In genomic region chr1:248853023-248853422, GRCh38 we compare ENCODE assay signal across 1 cellular context.
TF ChIP-seq lines count a peak whose summit lies in the region.

No MANE protein-coding gene starts in this region.

TF ChIP-seq in K562, 482 proteins besides CTCF, POLR2A, EP300 and RAD21:
- TF ChIP-seq MTA1 (IDR thresholded peaks at IDR 0.05; ENCODE audit: borderline replicate concordance) = no peak
- TF ChIP-seq, protein P1, sequence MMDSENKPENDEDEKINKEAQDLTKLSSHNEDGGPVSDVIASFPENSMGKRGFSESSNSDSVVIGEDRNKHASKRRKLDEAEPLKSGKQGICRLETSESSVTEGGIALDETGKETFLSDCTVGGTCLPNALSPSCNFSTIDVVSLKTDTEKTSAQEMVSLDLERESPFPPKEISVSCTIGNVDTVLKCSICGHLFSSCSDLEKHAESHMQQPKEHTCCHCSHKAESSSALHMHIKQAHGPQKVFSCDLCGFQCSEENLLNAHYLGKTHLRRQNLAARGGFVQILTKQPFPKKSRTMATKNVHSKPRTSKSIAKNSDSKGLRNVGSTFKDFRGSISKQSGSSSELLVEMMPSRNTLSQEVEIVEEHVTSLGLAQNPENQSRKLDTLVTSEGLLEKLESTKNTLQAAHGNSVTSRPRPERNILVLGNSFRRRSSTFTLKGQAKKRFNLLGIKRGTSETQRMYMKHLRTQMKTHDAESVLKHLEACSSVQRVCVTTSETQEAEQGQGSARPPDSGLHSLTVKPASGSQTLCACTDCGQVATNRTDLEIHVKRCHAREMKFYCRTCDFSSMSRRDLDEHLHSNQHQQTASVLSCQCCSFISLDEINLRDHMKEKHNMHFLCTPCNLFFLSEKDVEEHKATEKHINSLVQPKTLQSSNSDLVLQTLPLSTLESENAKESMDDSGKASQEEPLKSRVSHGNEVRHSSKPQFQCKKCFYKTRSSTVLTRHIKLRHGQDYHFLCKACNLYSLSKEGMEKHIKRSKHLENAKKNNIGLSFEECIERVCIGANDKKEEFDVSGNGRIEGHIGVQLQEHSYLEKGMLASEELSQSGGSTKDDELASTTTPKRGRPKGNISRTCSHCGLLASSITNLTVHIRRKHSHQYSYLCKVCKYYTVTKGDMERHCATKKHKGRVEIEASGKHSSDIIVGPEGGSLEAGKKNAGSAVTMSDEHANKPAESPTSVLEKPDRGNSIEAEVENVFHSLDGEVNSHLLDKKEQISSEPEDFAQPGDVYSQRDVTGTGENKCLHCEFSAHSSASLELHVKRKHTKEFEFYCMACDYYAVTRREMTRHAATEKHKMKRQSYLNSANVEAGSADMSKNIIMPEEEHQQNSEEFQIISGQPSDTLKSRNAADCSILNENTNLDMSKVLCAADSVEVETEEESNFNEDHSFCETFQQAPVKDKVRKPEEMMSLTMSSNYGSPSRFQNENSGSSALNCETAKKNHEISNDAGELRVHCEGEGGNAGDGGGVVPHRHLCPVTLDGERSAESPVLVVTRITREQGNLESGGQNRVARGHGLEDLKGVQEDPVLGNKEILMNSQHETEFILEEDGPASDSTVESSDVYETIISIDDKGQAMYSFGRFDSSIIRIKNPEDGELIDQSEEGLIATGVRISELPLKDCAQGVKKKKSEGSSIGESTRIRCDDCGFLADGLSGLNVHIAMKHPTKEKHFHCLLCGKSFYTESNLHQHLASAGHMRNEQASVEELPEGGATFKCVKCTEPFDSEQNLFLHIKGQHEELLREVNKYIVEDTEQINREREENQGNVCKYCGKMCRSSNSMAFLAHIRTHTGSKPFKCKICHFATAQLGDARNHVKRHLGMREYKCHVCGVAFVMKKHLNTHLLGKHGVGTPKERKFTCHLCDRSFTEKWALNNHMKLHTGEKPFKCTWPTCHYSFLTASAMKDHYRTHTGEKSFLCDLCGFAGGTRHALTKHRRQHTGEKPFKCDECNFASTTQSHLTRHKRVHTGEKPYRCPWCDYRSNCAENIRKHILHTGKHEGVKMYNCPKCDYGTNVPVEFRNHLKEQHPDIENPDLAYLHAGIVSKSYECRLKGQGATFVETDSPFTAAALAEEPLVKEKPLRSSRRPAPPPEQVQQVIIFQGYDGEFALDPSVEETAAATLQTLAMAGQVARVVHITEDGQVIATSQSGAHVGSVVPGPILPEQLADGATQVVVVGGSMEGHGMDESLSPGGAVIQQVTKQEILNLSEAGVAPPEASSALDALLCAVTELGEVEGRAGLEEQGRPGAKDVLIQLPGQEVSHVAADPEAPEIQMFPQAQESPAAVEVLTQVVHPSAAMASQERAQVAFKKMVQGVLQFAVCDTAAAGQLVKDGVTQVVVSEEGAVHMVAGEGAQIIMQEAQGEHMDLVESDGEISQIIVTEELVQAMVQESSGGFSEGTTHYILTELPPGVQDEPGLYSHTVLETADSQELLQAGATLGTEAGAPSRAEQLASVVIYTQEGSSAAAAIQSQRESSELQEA (IDR thresholded peaks at IDR 0.05; ENCODE audit: low read depth) = no peak
- no peak for TF ChIP-seq CTBP1 (IDR thresholded peaks at IDR 0.05; ENCODE audit: borderline replicate concordance)
TF ChIP-seq in K562: peak in this region for 0.
